ENCODE assay signal across 8 cellular contexts in the genomic region with DNA sequence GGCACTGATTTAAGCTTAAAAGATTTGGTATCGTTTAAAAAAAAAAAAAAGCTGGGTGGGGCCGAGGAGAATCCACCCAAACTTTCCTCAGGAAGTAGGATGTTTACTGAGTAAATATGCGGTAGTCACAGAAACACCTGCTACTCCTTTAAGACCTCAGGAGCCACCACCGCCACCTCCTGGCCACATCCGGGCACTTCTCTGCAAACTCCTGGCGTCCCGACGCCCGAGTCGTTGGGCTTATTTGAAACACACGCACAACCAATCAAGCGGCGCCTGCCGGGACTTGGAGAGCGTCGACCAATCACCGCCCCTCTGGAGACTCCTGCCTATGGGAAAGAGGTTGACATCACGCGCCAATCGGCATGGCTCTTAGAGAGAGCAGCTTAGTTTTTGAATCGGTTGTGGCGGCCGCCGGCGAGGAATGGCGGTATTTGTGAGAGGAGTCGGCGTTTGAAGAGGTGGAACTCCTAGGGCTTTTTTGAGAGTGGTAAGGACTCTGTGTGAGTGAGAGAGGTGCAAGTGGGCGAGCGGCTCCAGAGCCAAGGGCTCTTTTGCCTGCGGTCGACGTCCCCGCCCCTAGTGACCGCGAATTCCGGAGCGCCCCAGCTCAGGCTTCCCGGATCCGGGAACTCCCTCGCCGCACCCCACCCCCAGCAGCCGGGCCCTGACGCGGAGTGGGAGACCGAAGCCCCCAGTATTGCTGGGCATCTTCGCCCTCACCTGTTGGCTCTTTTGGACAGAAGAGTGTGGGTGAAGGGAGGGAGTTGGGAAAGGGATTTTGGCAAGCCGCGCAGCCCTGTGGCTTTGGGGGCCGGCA. TPM values are rescaled to one million over a fixed set of nuclear protein-coding genes. Genes with fewer than 3 reads are reported as not detected.
A peak's percentile ranks its signal among the peaks of the same experiment; 100 is the strongest.
DNase-seq lines count a peak whose midpoint lies in the region; ATAC-seq, FAIRE-seq and TF ChIP-seq lines count a peak whose summit lies in the region.

A gene with protein sequence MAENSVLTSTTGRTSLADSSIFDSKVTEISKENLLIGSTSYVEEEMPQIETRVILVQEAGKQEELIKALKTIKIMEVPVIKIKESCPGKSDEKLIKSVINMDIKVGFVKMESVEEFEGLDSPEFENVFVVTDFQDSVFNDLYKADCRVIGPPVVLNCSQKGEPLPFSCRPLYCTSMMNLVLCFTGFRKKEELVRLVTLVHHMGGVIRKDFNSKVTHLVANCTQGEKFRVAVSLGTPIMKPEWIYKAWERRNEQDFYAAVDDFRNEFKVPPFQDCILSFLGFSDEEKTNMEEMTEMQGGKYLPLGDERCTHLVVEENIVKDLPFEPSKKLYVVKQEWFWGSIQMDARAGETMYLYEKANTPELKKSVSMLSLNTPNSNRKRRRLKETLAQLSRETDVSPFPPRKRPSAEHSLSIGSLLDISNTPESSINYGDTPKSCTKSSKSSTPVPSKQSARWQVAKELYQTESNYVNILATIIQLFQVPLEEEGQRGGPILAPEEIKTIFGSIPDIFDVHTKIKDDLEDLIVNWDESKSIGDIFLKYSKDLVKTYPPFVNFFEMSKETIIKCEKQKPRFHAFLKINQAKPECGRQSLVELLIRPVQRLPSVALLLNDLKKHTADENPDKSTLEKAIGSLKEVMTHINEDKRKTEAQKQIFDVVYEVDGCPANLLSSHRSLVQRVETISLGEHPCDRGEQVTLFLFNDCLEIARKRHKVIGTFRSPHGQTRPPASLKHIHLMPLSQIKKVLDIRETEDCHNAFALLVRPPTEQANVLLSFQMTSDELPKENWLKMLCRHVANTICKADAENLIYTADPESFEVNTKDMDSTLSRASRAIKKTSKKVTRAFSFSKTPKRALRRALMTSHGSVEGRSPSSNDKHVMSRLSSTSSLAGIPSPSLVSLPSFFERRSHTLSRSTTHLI (plus strand): TSS at position 359 of the 820 bp plus-strand sequence. CDS start 3,805 bp downstream, outside the sequence.

- ATAC-seq in GM18505 (IDR thresholded peaks at IDR 0.05; ENCODE audit: unreplicated experiment) = peak; percentile 96
- ATAC-seq in HG02973 (IDR thresholded peaks at IDR 0.05; ENCODE audit: unreplicated experiment) = peak; percentile 97
- ATAC-seq in right cardiac atrium = peak; percentile 98 to 99

- peaks cover 29% of the 10 kb centered on the region for H3K36me3 Mint-ChIP-seq in T-helper 2 cell treated with Interferon-gamma antibody and Interleukin-4, amounts not matched to agents 5 μg/mL and 100 μg/mL, for 36 hours (ENCODE audit: low read depth)
- H3K36me3 Mint-ChIP-seq in astrocyte (ENCODE audit: low read depth, unreplicated experiment) = no peaks in the 10 kb centered on the region

- peak; percentile 62 for TF ChIP-seq CTCF in astrocyte (IDR thresholded peaks at IDR 0.05; ENCODE audit: insufficient read depth, low read depth, low read length)
- peak; percentile 51 to 62 (median 62) for TF ChIP-seq CTCF in vagina (IDR thresholded peaks at IDR 0.05)

- intact Hi-C loops in right cardiac atrium (cut with DNase I) = no loop called here
- intact Hi-C loops in vagina (cut with DNase I) = no loop called here

- no peaks in the 10 kb centered on the region for H3K9me3 Mint-ChIP-seq in T-helper 2 cell treated with Interferon-gamma antibody and Interleukin-4, amounts not matched to agents 5 μg/mL and 100 μg/mL, for 36 hours
- no peaks in the 10 kb centered on the region for H3K9me3 Mint-ChIP-seq in astrocyte (ENCODE audit: unreplicated experiment)

- H3K36me3 ChIP-seq in astrocyte (ENCODE audit: insufficient read depth, low read length) (no peaks in the 10 kb centered on the region), vagina (no peaks in the 10 kb centered on the region)

- peak within 1 kb of the TSS; percentile 71 for H2AFZ ChIP-seq in astrocyte (ENCODE audit: low read depth, low read length)

- H3K4me1 ChIP-seq in astrocyte (ENCODE audit: insufficient read depth, low read length) (peaks cover 26% of the 10 kb centered on the region), right cardiac atrium (ENCODE audit: control insufficient read depth, insufficient read depth, low read length) (no peaks in the 10 kb centered on the region), vagina (peaks cover 19% of the 10 kb centered on the region)

- H3K27ac Mint-ChIP-seq in T-helper 2 cell treated with Interferon-gamma antibody and Interleukin-4, amounts not matched to agents 5 μg/mL and 100 μg/mL, for 36 hours = peak within 1 kb of the TSS; percentile 99
- peak within 1 kb of the TSS; percentile 98 for H3K27ac Mint-ChIP-seq in astrocyte (ENCODE audit: unreplicated experiment)

- peaks cover 5% of the 10 kb centered on the region for H3K27me3 Mint-ChIP-seq in T-helper 2 cell treated with Interferon-gamma antibody and Interleukin-4, amounts not matched to agents 5 μg/mL and 100 μg/mL, for 36 hours (ENCODE audit: low read depth)
- no peaks in the 10 kb centered on the region for H3K27me3 Mint-ChIP-seq in astrocyte (ENCODE audit: low read depth, unreplicated experiment)

- H3K4me3 Mint-ChIP-seq in T-helper 2 cell treated with Interferon-gamma antibody and Interleukin-4, amounts not matched to agents 5 μg/mL and 100 μg/mL, for 36 hours = peak within 1 kb of the TSS; percentile 98
- H3K4me3 Mint-ChIP-seq in astrocyte (ENCODE audit: unreplicated experiment) = peak within 1 kb of the TSS; percentile 99

- WGBS in right cardiac atrium = under 1% methylated on average over 50 of the region's 50 CpGs

- peak; percentile 97 to 98 for DNase-seq in NCI-H1930 (lab: John Stamatoyannopoulos, UW)
- peak; percentile 96 for DNase-seq in T-helper 2 cell treated with Interferon-gamma antibody and Interleukin-4, amounts not matched to agents 5 μg/mL and 100 μg/mL, for 36 hours (ENCODE audit: low spot score)
- peak; percentile 99 for DNase-seq in astrocyte (ENCODE audit: low read depth)
- peak; percentile 99 to 100 (median 99) for DNase-seq in right cardiac atrium
- DNase-seq in pulmonary artery endothelial cell (ENCODE audit: low read depth, low spot score) = peak; percentile 99
- peak; percentile 98 to 100 for DNase-seq in vagina (ENCODE audit: extremely low spot score in 2 of 2)

- no peaks in the 10 kb centered on the region for H3K27me3 ChIP-seq in astrocyte (ENCODE audit: insufficient read depth, low read length)
- H3K27me3 ChIP-seq in right cardiac atrium (ENCODE audit: control insufficient read depth, insufficient read depth) = no peaks in the 10 kb centered on the region
- H3K27me3 ChIP-seq in vagina = no peaks in the 10 kb centered on the region

- peak; percentile 73 for TF ChIP-seq POLR2A in GM18505 (IDR thresholded peaks at IDR 0.05; ENCODE audit: borderline replicate concordance, extremely low read depth, insufficient read depth, insufficient read length)
- no peak for TF ChIP-seq POLR2A in vagina (IDR thresholded peaks at IDR 0.05)

- FAIRE-seq in astrocyte (lab: Jason Lieb, UNC) = peak; percentile 94

- H3K9me3 ChIP-seq in astrocyte (ENCODE audit: insufficient read depth, low read depth, low read length) (no peaks in the 10 kb centered on the region), right cardiac atrium (ENCODE audit: control insufficient read depth, low read length) (no peaks in the 10 kb centered on the region), vagina (no peaks in the 10 kb centered on the region)

- H3K27ac ChIP-seq in astrocyte (ENCODE audit: low read depth, low read length) = peak within 1 kb of the TSS; percentile 99
- H3K27ac ChIP-seq in right cardiac atrium (ENCODE audit: low read length) = peak within 1 kb of the TSS; percentile 89
- H3K27ac ChIP-seq in vagina = peak within 1 kb of the TSS; percentile 68

- peaks cover 48% of the 10 kb centered on the region for H3K79me2 ChIP-seq in astrocyte (ENCODE audit: insufficient read depth, low read length)

- peak within 1 kb of the TSS; percentile 96 for H3K9ac ChIP-seq in astrocyte (ENCODE audit: low read length)

- peak within 1 kb of the TSS; percentile 86 for H3K4me2 ChIP-seq in astrocyte (ENCODE audit: low read length)

- H3K4me3 ChIP-seq in astrocyte (ENCODE audit: insufficient read depth, low read depth, low read length) = peak within 1 kb of the TSS; percentile 84
- peak within 1 kb of the TSS; percentile 100 for H3K4me3 ChIP-seq in right cardiac atrium (ENCODE audit: low read length)
- H3K4me3 ChIP-seq in vagina = peak within 1 kb of the TSS; percentile 65 to 76

- H3K4me1 Mint-ChIP-seq in T-helper 2 cell treated with Interferon-gamma antibody and Interleukin-4, amounts not matched to agents 5 μg/mL and 100 μg/mL, for 36 hours (ENCODE audit: low read depth) = peaks cover 36% of the 10 kb centered on the region
- H3K4me1 Mint-ChIP-seq in astrocyte (ENCODE audit: low read depth, unreplicated experiment) = peaks cover 9% of the 10 kb centered on the region

- H4K20me1 ChIP-seq in astrocyte (ENCODE audit: insufficient read depth, low read length) = no peaks in the 10 kb centered on the region

RNA-seq across cellular contexts. Expression of the gene that starts here (rescaled TPM):
- total RNA-seq in astrocyte (14.9 and 16.4 TPM in 2 replicates), right cardiac atrium (1 to 10 TPM; 5.0 to 5.6 (median 5.3) TPM), pulmonary artery endothelial cell (32.9 and 49.3 TPM in 2 replicates), vagina (6.4 TPM)
- 1.6 TPM for polyA plus RNA-seq in right cardiac atrium

Comparison
In these comparisons a context has a peak if more than half of its experiments do, and no peak if none do; other contexts are left out.
1. Peak in every context shown above with its lines: DNase-seq, ATAC-seq, H3K4me3 ChIP-seq and H3K27ac ChIP-seq.